1 cellular context compared by ENCODE assay signal in genomic region chr10:94487575-94487974, GRCh38.
TF ChIP-seq lines count a peak whose summit lies in the region.

No MANE protein-coding gene starts in this region.

TF ChIP-seq in K562, 482 proteins besides CTCF, POLR2A, EP300 and RAD21 (continued from another document):
- TF ChIP-seq ATF6 (CRISPR knock-in tag; IDR thresholded peaks at IDR 0.05), result no peak
- TF ChIP-seq YY1 (IDR thresholded peaks at IDR 0.05; ENCODE audit: borderline replicate concordance in 1 of 3, control insufficient read depth in 1 of 3, extremely low read depth in 1 of 3, insufficient read depth in 3 of 3, insufficient read length in 1 of 3, insufficient replicate concordance in 2 of 3, low read depth in 1 of 3, low read length in 2 of 3), result no peak
- TF ChIP-seq TFAP4 (CRISPR knock-in tag; IDR thresholded peaks at IDR 0.05; ENCODE audit: borderline replicate concordance), result peak; percentile 28; the same call in 1 of the 2 replicates
- peak; percentile 37 for TF ChIP-seq EGR1 (conservative IDR thresholded peaks at IDR 0.05)
- TF ChIP-seq CBFA2T3 (IDR thresholded peaks at IDR 0.05), result peak; percentile 52
- no peak for TF ChIP-seq ZBTB9 (CRISPR knock-in tag; IDR thresholded peaks at IDR 0.05)
- no peak for TF ChIP-seq BMI1 (IDR thresholded peaks at IDR 0.05; ENCODE audit: low read length)
- TF ChIP-seq NCOA1 (IDR thresholded peaks at IDR 0.05; ENCODE audit: low read depth), result no peak
- TF ChIP-seq CBFA2T2 (conservative IDR thresholded peaks at IDR 0.05), result peak; percentile 46
- TF ChIP-seq HNRNPH1 (optimal IDR thresholded peaks at IDR 0.05; ENCODE audit: low read depth, low read length), result no peak
- peak; percentile 71 for TF ChIP-seq PRDM10 (IDR thresholded peaks at IDR 0.05; ENCODE audit: partially characterized antibody)
- TF ChIP-seq NELFE (IDR thresholded peaks at IDR 0.05; ENCODE audit: insufficient read depth, insufficient read length), result no peak
- no peak for TF ChIP-seq THRB (CRISPR knock-in tag; conservative IDR thresholded peaks at IDR 0.05)
- no peak for TF ChIP-seq PRMT5 (CRISPR knock-in tag; IDR thresholded peaks at IDR 0.05)
- TF ChIP-seq ZNF280B (CRISPR knock-in tag; IDR thresholded peaks at IDR 0.05), result no peak
- TF ChIP-seq SREBF2 (CRISPR knock-in tag; IDR thresholded peaks at IDR 0.05), result no peak
